13 cellular contexts compared by ENCODE assay signal in the genomic region with DNA sequence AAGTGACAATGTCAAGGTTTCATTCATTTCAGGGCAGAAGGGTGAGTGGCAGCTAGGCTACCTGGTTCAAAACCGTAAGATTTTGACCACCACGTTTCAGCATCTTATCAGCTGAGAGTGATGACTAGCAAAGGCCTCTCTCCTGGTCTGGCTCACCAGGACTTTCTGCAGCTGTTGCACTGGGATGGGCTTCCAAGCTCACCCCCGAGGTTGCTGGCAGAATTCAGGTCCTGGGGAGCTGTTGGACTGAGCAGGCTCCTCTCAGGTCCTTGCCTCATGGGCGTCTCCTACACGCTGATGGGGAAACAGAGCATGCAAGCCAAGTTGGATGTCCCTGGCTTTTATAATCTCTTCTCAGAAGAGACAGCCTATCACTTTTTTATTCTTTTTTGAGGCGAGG.
"Had no signal": no experiment of that assay in that cellular context is flagged by ENCODE, and none has a peak within 500 bp of the region (broad histone marks: within the 10 kb centered on the region; RNA-seq: fewer than 3 reads in every experiment).

No MANE protein-coding gene starts in this region.

- H3K27ac ChIP-seq: lower lobe of right lung, parathyroid adenoma, skin epidermis, suprapubic skin had no signal

- H3K4me1 Mint-ChIP-seq: naive B cell had no signal

- H3K27ac Mint-ChIP-seq: activated naive CD4-positive, alpha-beta T cell treated with anti-CD3 and anti-CD28 coated beads for 36 hours; naive B cell had no signal

- H3K27me3 ChIP-seq: suprapubic skin, upper lobe of right lung had no signal

- DNase-seq: activated naive CD4-positive, alpha-beta T cell treated with anti-CD3 and anti-CD28 coated beads for 36 hours; activated T-cell treated with anti-CD3 and anti-CD28 coated beads for 4 hours; lower lobe of right lung; naive B cell; stimulated activated CD4-positive, alpha-beta T cell treated with anti-CD3 and anti-CD28 coated beads, Interleukin-4, amount 100 ng/mL, for 24 hours; stimulated activated naive CD8-positive, alpha-beta T cell treated with anti-CD3 and anti-CD28 coated beads, Interleukin-15, Interleukin-2, amounts not matched to agents 100 U/mL and 50 U/mL, for 24 hours; T-helper 1 cell; T1000; upper lobe of right lung had no signal

- H3K4me3 ChIP-seq: lower lobe of right lung, skin epidermis, suprapubic skin, upper lobe of right lung had no signal

- H3K36me3 Mint-ChIP-seq: naive B cell had no signal

- H3K4me3 Mint-ChIP-seq: activated naive CD4-positive, alpha-beta T cell treated with anti-CD3 and anti-CD28 coated beads for 36 hours; naive B cell had no signal

- H3K9me3 ChIP-seq: lower lobe of right lung, suprapubic skin, upper lobe of right lung had no signal

- ATAC-seq: activated CD4-positive, CD25-positive, alpha-beta regulatory T cell treated with anti-CD3 and anti-CD28 coated beads, Interleukin-2, amount 50 U/mL, for 24 hours; stimulated activated naive CD8-positive, alpha-beta T cell treated with anti-CD3 and anti-CD28 coated beads, Interleukin-15, Interleukin-2, amounts not matched to agents 100 U/mL and 50 U/mL, for 24 hours had no signal

- H3K4me1 ChIP-seq: parathyroid adenoma, suprapubic skin had no signal

- H3K36me3 ChIP-seq: lower lobe of right lung, suprapubic skin, upper lobe of right lung had no signal
